Comparison of ENCODE assay signal across 1 cellular context in the genomic region with DNA sequence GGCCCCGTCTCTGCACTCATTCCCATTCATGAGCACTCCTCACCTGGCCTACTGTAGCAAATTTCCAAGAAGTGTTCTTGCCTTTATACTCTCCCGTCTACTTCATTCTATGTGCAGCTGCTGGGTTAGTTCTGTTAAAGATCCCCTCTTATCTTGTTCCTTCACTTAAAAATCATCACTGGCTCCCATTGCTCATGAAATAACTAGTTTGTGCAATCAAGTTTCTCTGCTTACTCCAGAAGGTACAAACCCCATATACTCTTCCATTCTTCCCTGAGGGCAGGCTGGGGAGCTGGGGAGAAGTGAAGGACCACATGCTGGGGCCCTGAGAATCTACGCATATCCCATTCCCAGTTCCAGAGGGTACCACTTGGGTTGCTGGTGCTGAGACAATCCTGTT.
TF ChIP-seq lines count a peak whose summit lies in the region.

No MANE protein-coding gene starts in this region.

TF ChIP-seq in GM23338, 12 proteins besides CTCF, POLR2A, EP300 and RAD21 (continued from another document):
- TF ChIP-seq, protein P1, sequence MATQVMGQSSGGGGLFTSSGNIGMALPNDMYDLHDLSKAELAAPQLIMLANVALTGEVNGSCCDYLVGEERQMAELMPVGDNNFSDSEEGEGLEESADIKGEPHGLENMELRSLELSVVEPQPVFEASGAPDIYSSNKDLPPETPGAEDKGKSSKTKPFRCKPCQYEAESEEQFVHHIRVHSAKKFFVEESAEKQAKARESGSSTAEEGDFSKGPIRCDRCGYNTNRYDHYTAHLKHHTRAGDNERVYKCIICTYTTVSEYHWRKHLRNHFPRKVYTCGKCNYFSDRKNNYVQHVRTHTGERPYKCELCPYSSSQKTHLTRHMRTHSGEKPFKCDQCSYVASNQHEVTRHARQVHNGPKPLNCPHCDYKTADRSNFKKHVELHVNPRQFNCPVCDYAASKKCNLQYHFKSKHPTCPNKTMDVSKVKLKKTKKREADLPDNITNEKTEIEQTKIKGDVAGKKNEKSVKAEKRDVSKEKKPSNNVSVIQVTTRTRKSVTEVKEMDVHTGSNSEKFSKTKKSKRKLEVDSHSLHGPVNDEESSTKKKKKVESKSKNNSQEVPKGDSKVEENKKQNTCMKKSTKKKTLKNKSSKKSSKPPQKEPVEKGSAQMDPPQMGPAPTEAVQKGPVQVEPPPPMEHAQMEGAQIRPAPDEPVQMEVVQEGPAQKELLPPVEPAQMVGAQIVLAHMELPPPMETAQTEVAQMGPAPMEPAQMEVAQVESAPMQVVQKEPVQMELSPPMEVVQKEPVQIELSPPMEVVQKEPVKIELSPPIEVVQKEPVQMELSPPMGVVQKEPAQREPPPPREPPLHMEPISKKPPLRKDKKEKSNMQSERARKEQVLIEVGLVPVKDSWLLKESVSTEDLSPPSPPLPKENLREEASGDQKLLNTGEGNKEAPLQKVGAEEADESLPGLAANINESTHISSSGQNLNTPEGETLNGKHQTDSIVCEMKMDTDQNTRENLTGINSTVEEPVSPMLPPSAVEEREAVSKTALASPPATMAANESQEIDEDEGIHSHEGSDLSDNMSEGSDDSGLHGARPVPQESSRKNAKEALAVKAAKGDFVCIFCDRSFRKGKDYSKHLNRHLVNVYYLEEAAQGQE (IDR thresholded peaks at IDR 0.05; ENCODE audit: unreplicated experiment) = no peak
- no peak for TF ChIP-seq ZNF114 (CRISPR knock-in tag; IDR thresholded peaks at IDR 0.05)
- no peak for TF ChIP-seq STAT1 (IDR thresholded peaks at IDR 0.05; ENCODE audit: unreplicated experiment)
- TF ChIP-seq JUNB (IDR thresholded peaks at IDR 0.05; ENCODE audit: unreplicated experiment) = no peak
- TF ChIP-seq, protein P2, sequence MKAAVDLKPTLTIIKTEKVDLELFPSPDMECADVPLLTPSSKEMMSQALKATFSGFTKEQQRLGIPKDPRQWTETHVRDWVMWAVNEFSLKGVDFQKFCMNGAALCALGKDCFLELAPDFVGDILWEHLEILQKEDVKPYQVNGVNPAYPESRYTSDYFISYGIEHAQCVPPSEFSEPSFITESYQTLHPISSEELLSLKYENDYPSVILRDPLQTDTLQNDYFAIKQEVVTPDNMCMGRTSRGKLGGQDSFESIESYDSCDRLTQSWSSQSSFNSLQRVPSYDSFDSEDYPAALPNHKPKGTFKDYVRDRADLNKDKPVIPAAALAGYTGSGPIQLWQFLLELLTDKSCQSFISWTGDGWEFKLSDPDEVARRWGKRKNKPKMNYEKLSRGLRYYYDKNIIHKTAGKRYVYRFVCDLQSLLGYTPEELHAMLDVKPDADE (IDR thresholded peaks at IDR 0.05) = no peak
- TF ChIP-seq, protein P3, sequence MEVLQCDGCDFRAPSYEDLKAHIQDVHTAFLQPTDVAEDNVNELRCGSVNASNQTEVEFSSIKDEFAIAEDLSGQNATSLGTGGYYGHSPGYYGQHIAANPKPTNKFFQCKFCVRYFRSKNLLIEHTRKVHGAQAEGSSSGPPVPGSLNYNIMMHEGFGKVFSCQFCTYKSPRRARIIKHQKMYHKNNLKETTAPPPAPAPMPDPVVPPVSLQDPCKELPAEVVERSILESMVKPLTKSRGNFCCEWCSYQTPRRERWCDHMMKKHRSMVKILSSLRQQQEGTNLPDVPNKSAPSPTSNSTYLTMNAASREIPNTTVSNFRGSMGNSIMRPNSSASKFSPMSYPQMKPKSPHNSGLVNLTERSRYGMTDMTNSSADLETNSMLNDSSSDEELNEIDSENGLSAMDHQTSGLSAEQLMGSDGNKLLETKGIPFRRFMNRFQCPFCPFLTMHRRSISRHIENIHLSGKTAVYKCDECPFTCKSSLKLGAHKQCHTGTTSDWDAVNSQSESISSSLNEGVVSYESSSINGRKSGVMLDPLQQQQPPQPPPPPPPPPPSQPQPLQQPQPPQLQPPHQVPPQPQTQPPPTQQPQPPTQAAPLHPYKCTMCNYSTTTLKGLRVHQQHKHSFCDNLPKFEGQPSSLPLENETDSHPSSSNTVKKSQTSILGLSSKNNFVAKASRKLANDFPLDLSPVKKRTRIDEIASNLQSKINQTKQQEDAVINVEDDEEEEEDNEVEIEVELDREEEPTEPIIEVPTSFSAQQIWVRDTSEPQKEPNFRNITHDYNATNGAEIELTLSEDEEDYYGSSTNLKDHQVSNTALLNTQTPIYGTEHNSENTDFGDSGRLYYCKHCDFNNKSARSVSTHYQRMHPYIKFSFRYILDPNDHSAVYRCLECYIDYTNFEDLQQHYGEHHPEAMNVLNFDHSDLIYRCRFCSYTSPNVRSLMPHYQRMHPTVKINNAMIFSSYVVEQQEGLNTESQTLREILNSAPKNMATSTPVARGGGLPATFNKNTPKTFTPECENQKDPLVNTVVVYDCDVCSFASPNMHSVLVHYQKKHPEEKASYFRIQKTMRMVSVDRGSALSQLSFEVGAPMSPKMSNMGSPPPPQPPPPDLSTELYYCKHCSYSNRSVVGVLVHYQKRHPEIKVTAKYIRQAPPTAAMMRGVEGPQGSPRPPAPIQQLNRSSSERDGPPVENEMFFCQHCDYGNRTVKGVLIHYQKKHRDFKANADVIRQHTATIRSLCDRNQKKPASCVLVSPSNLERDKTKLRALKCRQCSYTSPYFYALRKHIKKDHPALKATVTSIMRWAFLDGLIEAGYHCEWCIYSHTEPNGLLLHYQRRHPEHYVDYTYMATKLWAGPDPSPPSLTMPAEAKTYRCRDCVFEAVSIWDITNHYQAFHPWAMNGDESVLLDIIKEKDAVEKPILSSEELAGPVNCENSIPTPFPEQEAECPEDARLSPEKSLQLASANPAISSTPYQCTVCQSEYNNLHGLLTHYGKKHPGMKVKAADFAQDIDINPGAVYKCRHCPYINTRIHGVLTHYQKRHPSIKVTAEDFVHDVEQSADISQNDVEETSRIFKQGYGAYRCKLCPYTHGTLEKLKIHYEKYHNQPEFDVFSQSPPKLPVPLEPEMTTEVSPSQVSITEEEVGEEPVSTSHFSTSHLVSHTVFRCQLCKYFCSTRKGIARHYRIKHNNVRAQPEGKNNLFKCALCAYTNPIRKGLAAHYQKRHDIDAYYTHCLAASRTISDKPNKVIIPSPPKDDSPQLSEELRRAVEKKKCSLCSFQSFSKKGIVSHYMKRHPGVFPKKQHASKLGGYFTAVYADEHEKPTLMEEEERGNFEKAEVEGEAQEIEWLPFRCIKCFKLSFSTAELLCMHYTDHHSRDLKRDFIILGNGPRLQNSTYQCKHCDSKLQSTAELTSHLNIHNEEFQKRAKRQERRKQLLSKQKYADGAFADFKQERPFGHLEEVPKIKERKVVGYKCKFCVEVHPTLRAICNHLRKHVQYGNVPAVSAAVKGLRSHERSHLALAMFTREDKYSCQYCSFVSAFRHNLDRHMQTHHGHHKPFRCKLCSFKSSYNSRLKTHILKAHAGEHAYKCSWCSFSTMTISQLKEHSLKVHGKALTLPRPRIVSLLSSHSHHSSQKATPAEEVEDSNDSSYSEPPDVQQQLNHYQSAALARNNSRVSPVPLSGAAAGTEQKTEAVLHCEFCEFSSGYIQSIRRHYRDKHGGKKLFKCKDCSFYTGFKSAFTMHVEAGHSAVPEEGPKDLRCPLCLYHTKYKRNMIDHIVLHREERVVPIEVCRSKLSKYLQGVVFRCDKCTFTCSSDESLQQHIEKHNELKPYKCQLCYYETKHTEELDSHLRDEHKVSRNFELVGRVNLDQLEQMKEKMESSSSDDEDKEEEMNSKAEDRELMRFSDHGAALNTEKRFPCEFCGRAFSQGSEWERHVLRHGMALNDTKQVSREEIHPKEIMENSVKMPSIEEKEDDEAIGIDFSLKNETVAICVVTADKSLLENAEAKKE (CRISPR knock-in tag; IDR thresholded peaks at IDR 0.05) = no peak
- TF ChIP-seq EZH2phosphoT487 (IDR thresholded peaks at IDR 0.05; ENCODE audit: unreplicated experiment) = no peak
- no peak for TF ChIP-seq NANOG (IDR thresholded peaks at IDR 0.05; ENCODE audit: borderline replicate concordance)
TF ChIP-seq in GM23338: peak in this region for 0.
